8 cellular contexts compared by ENCODE assay signal in genomic region chr3:25663324-25664065, GRCh38. TPM values are rescaled to one million over a fixed set of nuclear protein-coding genes. Genes with fewer than 3 reads are reported as not detected.
DNase-seq lines count a peak whose midpoint lies in the region; ATAC-seq and TF ChIP-seq lines count a peak whose summit lies in the region.

No MANE protein-coding gene starts in this region.

- no peaks in the 10 kb centered on the region for H3K27me3 Mint-ChIP-seq in activated T-cell treated with anti-CD3 and anti-CD28 coated beads, Interleukin-2, amount 50 U/mL, for 24 hours

- TF ChIP-seq EP300 in ovary (IDR thresholded peaks at IDR 0.05), result no peak

- no peaks in the 10 kb centered on the region for H3K36me3 ChIP-seq in ovary

- DNase-seq in AG10803 (ENCODE audit: low read depth) (peak; percentile 21), NCI-H226 (peak; percentile 7), fibroblast of the aortic adventitia (ENCODE audit: low read depth) (peak; percentile 33), ovary (no peak), GOT3 (lab: John Stamatoyannopoulos, UW) (no peak)
- no peak for DNase-seq in activated T-cell treated with anti-CD3 and anti-CD28 coated beads, Interleukin-2, amount 50 U/mL, for 24 hours

- H3K9me3 Mint-ChIP-seq in activated T-cell treated with anti-CD3 and anti-CD28 coated beads, Interleukin-2, amount 50 U/mL, for 24 hours, result no peaks in the 10 kb centered on the region

- peaks cover 59% of the 10 kb centered on the region for H3K4me1 Mint-ChIP-seq in activated T-cell treated with anti-CD3 and anti-CD28 coated beads, Interleukin-2, amount 50 U/mL, for 24 hours (ENCODE audit: low read depth)

- peak overlapping the region; percentile 92 for H3K27ac Mint-ChIP-seq in activated T-cell treated with anti-CD3 and anti-CD28 coated beads, Interleukin-2, amount 50 U/mL, for 24 hours

- no peak for TF ChIP-seq CTCF in AG10803 (conservative IDR thresholded peaks at IDR 0.05; ENCODE audit: low read length)
- TF ChIP-seq CTCF in fibroblast of the aortic adventitia (IDR thresholded peaks at IDR 0.05; ENCODE audit: insufficient read depth, low read length), result no peak
- no peak for TF ChIP-seq CTCF in ovary (IDR thresholded peaks at IDR 0.05)

- peak overlapping the region; percentile 98 for H3K27ac ChIP-seq in ovary

- H3K27me3 ChIP-seq in ovary, result no peaks in the 10 kb centered on the region

- ATAC-seq in GM18519 (IDR thresholded peaks at IDR 0.05; ENCODE audit: low FRiP score, unreplicated experiment), result peak; percentile 18
- ATAC-seq in HG03025 (IDR thresholded peaks at IDR 0.05; ENCODE audit: low FRiP score, unreplicated experiment), result peak; percentile 35

- peak overlapping the region; percentile 77 for H3K4me3 ChIP-seq in AG10803 (ENCODE audit: low read length)
- peak overlapping the region; percentile 78 for H3K4me3 ChIP-seq in fibroblast of the aortic adventitia (ENCODE audit: low read depth, low read length)
- H3K4me3 ChIP-seq in ovary, result peak overlapping the region; percentile 71

- no peaks in the 10 kb centered on the region for H3K9me3 ChIP-seq in ovary

- no peak for TF ChIP-seq POLR2A in ovary (IDR thresholded peaks at IDR 0.05)

- peaks cover 1% of the 10 kb centered on the region for H3K4me1 ChIP-seq in ovary (ENCODE audit: insufficient read depth)

- WGBS in ovary, 3 donors, result 0 to 1% (median 0%) methylated on average over 24 of the region's 24 CpGs

- intact Hi-C loops in ovary (cut with DNase I), result loop anchor here in 2 of 4 donors (10.0 kb wide), 1 partner anchor 121 kb away; the partner anchor contains the start of gene NGLY1 (in 2 of the 2)

- H3K4me3 Mint-ChIP-seq in activated T-cell treated with anti-CD3 and anti-CD28 coated beads, Interleukin-2, amount 50 U/mL, for 24 hours, result peak overlapping the region; percentile 89

- H3K36me3 Mint-ChIP-seq in activated T-cell treated with anti-CD3 and anti-CD28 coated beads, Interleukin-2, amount 50 U/mL, for 24 hours (ENCODE audit: low read depth), result peaks cover 21% of the 10 kb centered on the region

RNA-seq across cellular contexts. Expression of gene TOP2B, which starts 1.2 kb away (rescaled TPM):
- total RNA-seq in fibroblast of the aortic adventitia (ENCODE audit: low replicate concordance) (76.6 and 176 TPM in 2 replicates), ovary (100 to 1,000 TPM in 4 of 7 donors, 10 to 100 TPM in 3; 90.1 to 134 (median 109) TPM)
- polyA plus RNA-seq in ovary, result 10 to 100 TPM; 65.3 to 73.5 TPM

Comparison
In these comparisons a context has a peak if more than half of its experiments do, and no peak if none do; other contexts are left out.
1. DNase-seq: peak in AG10803 (single experiment), NCI-H226 (single experiment) and fibroblast of the aortic adventitia (single experiment); none in activated T-cell treated with anti-CD3 and anti-CD28 coated beads, Interleukin-2, amount 50 U/mL, for 24 hours (single experiment), ovary (0 of 5) and GOT3 (single experiment).
2. Peak in every context shown above with its lines, with median percentiles within 50 percentile points of each other: H3K4me3 ChIP-seq.